ENCODE assay signal across 8 cellular contexts in genomic region chr3:128153156-128154011, GRCh38. TPM values are rescaled to one million over a fixed set of nuclear protein-coding genes. Genes with fewer than 3 reads are reported as not detected.
A peak's percentile ranks its signal among the peaks of the same experiment; 100 is the strongest.
DNase-seq lines count a peak whose midpoint lies in the region; ATAC-seq, FAIRE-seq and TF ChIP-seq lines count a peak whose summit lies in the region.

EEFSEC (plus strand) TSS chr3:128153481; CDS start chr3:128153508, 27 bp downstream.

- peak; percentile 67 for FAIRE-seq in GM12892 (lab: Jason Lieb, UNC)

- peak within 1 kb of the TSS; percentile 90 to 99 (median 92) for H3K4me3 ChIP-seq in upper lobe of left lung

- peaks cover 0 to 3% (median under 1%) of the 10 kb centered on the region in 4 donors for H3K36me3 ChIP-seq in upper lobe of left lung

- H3K27me3 Mint-ChIP-seq in activated naive CD8-positive, alpha-beta T cell treated with anti-CD3 and anti-CD28 coated beads, Interleukin-2, amount 50 U/mL, for 24 hours: no peaks in the 10 kb centered on the region

- TF ChIP-seq POLR2A in GM12892 (IDR thresholded peaks at IDR 0.05; ENCODE audit: low read depth, low read length): peak; percentile 70
- peak in 2 of 4 donors; percentile 47 to 73 for TF ChIP-seq POLR2A in upper lobe of left lung (IDR thresholded peaks at IDR 0.05)

- 0 to 1% methylated on average over 25 to 52 of the region's 95 CpGs for WGBS in upper lobe of left lung, 2 donors

- H3K27me3 ChIP-seq in upper lobe of left lung: no peaks in the 10 kb centered on the region

- TF ChIP-seq CTCF in upper lobe of left lung (IDR thresholded peaks at IDR 0.05): peak in 3 of 6 experiments; percentile 5 to 20 (median 8)

- H3K4me3 Mint-ChIP-seq in activated naive CD8-positive, alpha-beta T cell treated with anti-CD3 and anti-CD28 coated beads, Interleukin-2, amount 50 U/mL, for 24 hours: peak within 1 kb of the TSS; percentile 91

- no peaks in the 10 kb centered on the region for H3K9me3 ChIP-seq in upper lobe of left lung

- peaks cover 19% of the 10 kb centered on the region for H3K4me1 Mint-ChIP-seq in activated naive CD8-positive, alpha-beta T cell treated with anti-CD3 and anti-CD28 coated beads, Interleukin-2, amount 50 U/mL, for 24 hours

- peaks cover 26% of the 10 kb centered on the region for H3K36me3 Mint-ChIP-seq in activated naive CD8-positive, alpha-beta T cell treated with anti-CD3 and anti-CD28 coated beads, Interleukin-2, amount 50 U/mL, for 24 hours (ENCODE audit: low read depth)

- H3K27ac Mint-ChIP-seq in activated naive CD8-positive, alpha-beta T cell treated with anti-CD3 and anti-CD28 coated beads, Interleukin-2, amount 50 U/mL, for 24 hours: peak within 1 kb of the TSS; percentile 93

- TF ChIP-seq EP300 in upper lobe of left lung (IDR thresholded peaks at IDR 0.05): no peak

- peaks cover 4% of the 10 kb centered on the region for H3K9me3 Mint-ChIP-seq in activated naive CD8-positive, alpha-beta T cell treated with anti-CD3 and anti-CD28 coated beads, Interleukin-2, amount 50 U/mL, for 24 hours

- peak within 1 kb of the TSS; percentile 87 to 92 (median 90) for H3K27ac ChIP-seq in upper lobe of left lung

- DNase-seq in GM12892 (ENCODE audit: insufficient read length) (peak; percentile 72), NCI-H1105 treated with DMSO at 0.1 percent for 48 hours (lab: John Stamatoyannopoulos, UW) (peak; percentile 85), T follicular helper cell (ENCODE audit: low read depth) (peak; percentile 70), cardiac septum (ENCODE audit: low spot score) (peak; percentile 91), posterior cingulate gyrus (peak; percentile 64 to 97 (median 82)), upper lobe of left lung (peak; percentile 83 to 96)
- peak; percentile 92 for DNase-seq in activated naive CD8-positive, alpha-beta T cell treated with anti-CD3 and anti-CD28 coated beads, Interleukin-2, amount 50 U/mL, for 24 hours

- intact Hi-C loops in cardiac septum (cut with DNase I): loop anchor here (2.0 kb wide), 1 partner anchor 31 kb away; the partner anchor contains the start of gene RUVBL1
- intact Hi-C loops in posterior cingulate gyrus (cut with DNase I): loop anchor here (1.0 to 10.0 kb wide), 2 partner anchors 30 to 79 kb away; partner anchors contain the start of gene RUVBL1

- ATAC-seq in HG02678 (IDR thresholded peaks at IDR 0.05; ENCODE audit: unreplicated experiment) (peak; percentile 81), upper lobe of left lung (ENCODE audit: low FRiP score in 2 of 2) (peak; percentile 97)
- ATAC-seq in activated naive CD8-positive, alpha-beta T cell treated with anti-CD3 and anti-CD28 coated beads, Interleukin-2, amount 50 U/mL, for 24 hours: peak; percentile 94

- H3K4me1 ChIP-seq in upper lobe of left lung: peaks cover 7 to 21% (median 10%) of the 10 kb centered on the region in 4 donors

RNA-seq across cellular contexts. Expression of gene EEFSEC, which starts in this region (rescaled TPM):
- polyA plus RNA-seq in GM12892 (2012; ENCODE audit: missing spikeins): 9.2 TPM
- total RNA-seq in cardiac septum: 19.3 TPM
- total RNA-seq in upper lobe of left lung: 10 to 100 TPM; 14.9 to 38.8 (median 17.9) TPM

Comparison
In these comparisons a context has a peak if more than half of its experiments do, and no peak if none do; other contexts are left out.
1. Peak in every context shown above with its lines: DNase-seq, ATAC-seq, H3K4me3 ChIP-seq and H3K27ac ChIP-seq.